Comparison of ENCODE assay signal across 14 cellular contexts in genomic region chr20:58321205-58321604, GRCh38. TPM values are rescaled to one million over a fixed set of nuclear protein-coding genes. Genes with fewer than 3 reads are reported as not detected.
A peak's percentile ranks its signal among the peaks of the same experiment; 100 is the strongest.
DNase-seq lines count a peak whose midpoint lies in the region; ATAC-seq and TF ChIP-seq lines count a peak whose summit lies in the region.
"Had no signal": no experiment of that assay in that cellular context is flagged by ENCODE, and none has a peak within 500 bp of the region (broad histone marks: within the 10 kb centered on the region; RNA-seq: fewer than 3 reads in every experiment).

No MANE protein-coding gene starts in this region.

- H2AFZ ChIP-seq in DND-41 (ENCODE audit: low read depth, low read length), result no peak overlapping the region
- H2AFZ ChIP-seq: GM23338 had no signal

- H3K36me3 ChIP-seq in DND-41 (ENCODE audit: insufficient read depth, low read length), result peaks cover 18% of the 10 kb centered on the region
- H3K36me3 ChIP-seq in vagina, result peaks cover 0 to 12% of the 10 kb centered on the region in 2 donors

- H3K4me3 ChIP-seq in DND-41 (ENCODE audit: low read depth in 1 of 2, low read length in 2 of 2) (no peak overlapping the region), vagina (no peak overlapping the region)
- H3K4me3 ChIP-seq: GM23338 had no signal

- peaks cover 83% of the 10 kb centered on the region for H3K79me2 ChIP-seq in DND-41 (ENCODE audit: insufficient read depth, low read length)

- H3K27ac Mint-ChIP-seq in activated CD4-positive, alpha-beta T cell treated with anti-CD3 and anti-CD28 coated beads for 36 hours, result no peak overlapping the region
- H3K27ac Mint-ChIP-seq: GM23338 had no signal

- peak; percentile 44 for ATAC-seq in activated CD4-positive, alpha-beta T cell treated with anti-CD3 and anti-CD28 coated beads for 36 hours
- ATAC-seq in DND-41 (ENCODE audit: insufficient read depth, low read depth), result peak; percentile 29; the same call in 1 of the 3 replicates
- peak; percentile 66 for ATAC-seq in stimulated activated naive CD8-positive, alpha-beta T cell treated with anti-CD3 and anti-CD28 coated beads, Interleukin-15, Interleukin-2, amounts not matched to agents 100 U/mL and 50 U/mL, for 24 hours
- ATAC-seq in left colon, result no peak
- ATAC-seq: GM23338 had no signal

- POLR2A ChIA-PET in activated CD4-positive, alpha-beta T cell treated with anti-CD3 and anti-CD28 coated beads for 36 hours (lab: Charles Lee), result interaction anchor here (0.7 to 1.6 kb wide), 3 partner anchors 11 to 25 kb away, joined by 3 to 4 read pairs (median 3); partner anchors contain the start of gene RAB22A

- peaks cover 9% of the 10 kb centered on the region for H3K36me3 Mint-ChIP-seq in activated CD4-positive, alpha-beta T cell treated with anti-CD3 and anti-CD28 coated beads for 36 hours (ENCODE audit: low read depth)

- no peak overlapping the region for H3K4me2 ChIP-seq in DND-41 (ENCODE audit: insufficient read depth, low read length)
- H3K4me2 ChIP-seq: GM23338 had no signal

- no peaks in the 10 kb centered on the region for H3K9me3 Mint-ChIP-seq in activated CD4-positive, alpha-beta T cell treated with anti-CD3 and anti-CD28 coated beads for 36 hours (ENCODE audit: low read depth)
- H3K9me3 Mint-ChIP-seq: GM23338 had no signal

- H3K9ac ChIP-seq in DND-41 (ENCODE audit: low read depth, low read length), result no peak overlapping the region

- no peak for TF ChIP-seq POLR2A in vagina (IDR thresholded peaks at IDR 0.05)

- H3K4me1 Mint-ChIP-seq in activated CD4-positive, alpha-beta T cell treated with anti-CD3 and anti-CD28 coated beads for 36 hours, result peaks cover 54% of the 10 kb centered on the region
- H3K4me1 Mint-ChIP-seq: GM23338 had no signal

- TF ChIP-seq CTCF in DND-41 (IDR thresholded peaks at IDR 0.05; ENCODE audit: borderline replicate concordance, extremely low read depth, low read length, poor library complexity, severe bottlenecking), result no peak
- no peak for TF ChIP-seq CTCF in vagina (IDR thresholded peaks at IDR 0.05)

- H4K20me1 ChIP-seq in DND-41 (ENCODE audit: insufficient read depth, low read length), result peaks cover 18% of the 10 kb centered on the region

- no peaks in the 10 kb centered on the region for H3K27me3 ChIP-seq in DND-41 (ENCODE audit: insufficient read depth, low read length, poor library complexity)
- no peaks in the 10 kb centered on the region for H3K27me3 ChIP-seq in vagina

- intact Hi-C loops in activated CD4-positive, alpha-beta T cell treated with anti-CD3 and anti-CD28 coated beads for 36 hours (cut with DNase I, micrococcal nuclease), result no loop called here
- intact Hi-C loops in vagina (cut with DNase I) (no loop called here), left colon (cut with DNase I, micrococcal nuclease) (no loop called here)

- H3K27me3 Mint-ChIP-seq in activated CD4-positive, alpha-beta T cell treated with anti-CD3 and anti-CD28 coated beads for 36 hours, result no peaks in the 10 kb centered on the region

- no peak overlapping the region for H3K4me3 Mint-ChIP-seq in activated CD4-positive, alpha-beta T cell treated with anti-CD3 and anti-CD28 coated beads for 36 hours
- H3K4me3 Mint-ChIP-seq: CD14-positive monocyte, GM23338 had no signal

- DNase-seq in activated CD4-positive, alpha-beta T cell treated with anti-CD3 and anti-CD28 coated beads for 36 hours, result no peak
- DNase-seq in activated CD4-positive, alpha-beta T cell treated with anti-CD3 and anti-CD28 coated beads, Interleukin-2, amount 50 U/mL, for 4 hours, result no peak
- DNase-seq in DND-41 (no peak), astrocyte of the hippocampus (ENCODE audit: low read depth, low spot score) (peak; percentile 20), NCI-H2196 (lab: John Stamatoyannopoulos, UW; ENCODE audit: unreplicated experiment) (no peak), vagina (ENCODE audit: extremely low spot score in 2 of 2) (no peak), left colon (no peak)
- no peak for DNase-seq in stimulated activated naive CD8-positive, alpha-beta T cell treated with anti-CD3 and anti-CD28 coated beads, Interleukin-15, Interleukin-2, amounts not matched to agents 100 U/mL and 50 U/mL, for 24 hours
- DNase-seq: DMS53, H7, KBM-7 had no signal

- no peak overlapping the region for H3K27ac ChIP-seq in DND-41 (ENCODE audit: low read length)
- H3K27ac ChIP-seq in vagina, result no peak overlapping the region
- H3K27ac ChIP-seq: 22Rv1 had no signal

- no peaks in the 10 kb centered on the region for H3K9me3 ChIP-seq in DND-41 (ENCODE audit: insufficient read depth, low read length, severe bottlenecking)
- H3K9me3 ChIP-seq in vagina, result no peaks in the 10 kb centered on the region

- peaks cover 2% of the 10 kb centered on the region; the same call in 1 of the 2 replicates for H3K4me1 ChIP-seq in DND-41 (ENCODE audit: insufficient read depth, low read length)
- no peaks in the 10 kb centered on the region for H3K4me1 ChIP-seq in vagina

- CTCF ChIA-PET in activated CD4-positive, alpha-beta T cell treated with anti-CD3 and anti-CD28 coated beads for 36 hours (lab: Charles Lee), result interaction anchor here (1.1 to 2.4 kb wide), 3 partner anchors 9 to 14 kb away, joined by 4 to 9 read pairs (median 4); no protein-coding TSS in a partner anchor

RNA-seq across cellular contexts. Expression of gene RAB22A, which starts 11.7 kb away (rescaled TPM):
- total RNA-seq in activated CD4-positive, alpha-beta T cell treated with anti-CD3 and anti-CD28 coated beads for 36 hours, result 1 to 10 TPM; 9.3 TPM
- total RNA-seq in vagina, result 15.2 TPM
- total RNA-seq in left colon, result 10 to 100 TPM; 22.4 to 27.4 TPM
